In genomic region chr16:81823111-81823510, GRCh38 we compare ENCODE assay signal across 8 cellular contexts. TPM values are rescaled to one million over a fixed set of nuclear protein-coding genes. Genes with fewer than 3 reads are reported as not detected.
DNase-seq lines count a peak whose midpoint lies in the region; ATAC-seq and TF ChIP-seq lines count a peak whose summit lies in the region.

No MANE protein-coding gene starts in this region.

- no peaks in the 10 kb centered on the region for H3K27me3 ChIP-seq in CD8-positive, alpha-beta memory T cell (ENCODE audit: insufficient read depth, low read length, poor library complexity, severe bottlenecking)

- no peak overlapping the region for H3K27ac ChIP-seq in CD8-positive, alpha-beta memory T cell (ENCODE audit: low read depth, low read length)
- no peak overlapping the region for H3K27ac ChIP-seq in RWPE1

- peaks cover 0 to 3% (median 3%) of the 10 kb centered on the region in 3 donors for H3K36me3 Mint-ChIP-seq in CD8-positive, alpha-beta memory T cell

- DNase-seq in CD8-positive, alpha-beta memory T cell: peak in 1 of 5 donors; percentile 44
- DNase-seq in KBM-7: peak; percentile 85
- DNase-seq in cardiac septum (ENCODE audit: low spot score): peak; percentile 90
- DNase-seq in NCI-H2227 (lab: John Stamatoyannopoulos, UW; ENCODE audit: unreplicated experiment): no peak
- DNase-seq in RWPE1 (ENCODE audit: low spot score): no peak
- no peak for DNase-seq in SW 1271 (lab: John Stamatoyannopoulos, UW)
- no peak for DNase-seq in T1000 (lab: John Stamatoyannopoulos, UW)

- POLR2A ChIA-PET in CD8-positive, alpha-beta memory T cell (lab: Charles Lee): interaction anchor here (0.9 kb wide), 1 partner anchor 19 kb away, joined by 3 read pairs; no protein-coding TSS in a partner anchor
- POLR2A ChIA-PET in RWPE1 (lab: Yijun Ruan, JAX; ENCODE audit: low non-redundant PET): no interaction called here

- CTCF ChIA-PET in CD8-positive, alpha-beta memory T cell (lab: Charles Lee): interaction anchor here (0.7 to 1.5 kb wide), 4 partner anchors 11 to 25 kb away, joined by 3 to 6 read pairs (median 4); no protein-coding TSS in a partner anchor
- CTCF ChIA-PET in RWPE1 (lab: Yijun Ruan, JAX): no interaction called here

- H3K9me3 Mint-ChIP-seq in CD8-positive, alpha-beta memory T cell: peaks cover 0 to 2% (median 0%) of the 10 kb centered on the region in 5 donors

- intact Hi-C loops in cardiac septum (cut with DNase I): no loop called here

- TF ChIP-seq CTCF in RWPE1 (conservative IDR thresholded peaks at IDR 0.05; ENCODE audit: low read depth): no peak

- H3K4me3 ChIP-seq in CD8-positive, alpha-beta memory T cell (ENCODE audit: low read length): no peak overlapping the region

- H3K4me1 ChIP-seq in CD8-positive, alpha-beta memory T cell (ENCODE audit: insufficient read depth, low read length): peaks cover 6% of the 10 kb centered on the region

- H3K27ac Mint-ChIP-seq in CD8-positive, alpha-beta memory T cell: peak overlapping the region; percentile 79 to 95 (median 90)

- no peaks in the 10 kb centered on the region for H3K9me3 ChIP-seq in CD8-positive, alpha-beta memory T cell (ENCODE audit: low read length)

- peaks cover 28 to 54% (median 30%) of the 10 kb centered on the region in 3 donors for H3K4me1 Mint-ChIP-seq in CD8-positive, alpha-beta memory T cell

- ATAC-seq in GM19467 (IDR thresholded peaks at IDR 0.05; ENCODE audit: unreplicated experiment): peak; percentile 35

- in situ Hi-C loops in KBM-7 (cut with MboI; ENCODE audit: low pct_unique_long_range_greater_than_20kb, low sequenced_read_pairs): no loop called here

- peaks cover 0 to 4% of the 10 kb centered on the region in 2 donors for H3K27me3 Mint-ChIP-seq in CD8-positive, alpha-beta memory T cell

- peak overlapping the region in 5 of 7 donors; percentile 32 to 72 (median 60) for H3K4me3 Mint-ChIP-seq in CD8-positive, alpha-beta memory T cell

- no peaks in the 10 kb centered on the region for H3K36me3 ChIP-seq in CD8-positive, alpha-beta memory T cell (ENCODE audit: insufficient read depth, low read length)

RNA-seq across cellular contexts. Expression of gene PLCG2, which starts 44.0 kb away (rescaled TPM):
- total RNA-seq in CD8-positive, alpha-beta memory T cell: 10 to 100 TPM; 14.2 to 16.2 TPM
- polyA plus RNA-seq in CD8-positive, alpha-beta memory T cell: 5.4 TPM
- total RNA-seq in cardiac septum: 8.5 TPM

Comparison
In these comparisons a context has a peak if more than half of its experiments do, and no peak if none do; other contexts are left out.
1. DNase-seq: peak in KBM-7 (single experiment) and cardiac septum (single experiment); none in NCI-H2227 (single experiment), RWPE1 (single experiment), SW 1271 (0 of 2) and T1000 (single experiment).